ENCODE assay signal across 16 cellular contexts in genomic region chr1:225693085-225693698, GRCh38.
"Had no signal": no experiment of that assay in that cellular context is flagged by ENCODE, and none has a peak within 500 bp of the region (broad histone marks: within the 10 kb centered on the region; RNA-seq: fewer than 3 reads in every experiment).

No MANE protein-coding gene starts in this region.

- H3K27ac ChIP-seq: gastroesophageal sphincter, sigmoid colon, spleen, thyroid gland had no signal

- ATAC-seq: activated T-cell treated with anti-CD3 and anti-CD28 coated beads, Interleukin-2, amount 50 U/mL, for 72 hours; esophagus mucosa; stimulated activated memory B cell treated with anti-CD40 and anti-IgM and Interleukin-4, amounts not matched to agents 10 μg/mL and 1 μg/mL and 100 μg/mL, for 72 hours had no signal

- H3K36me3 ChIP-seq: gastroesophageal sphincter, sigmoid colon, spleen, thyroid gland had no signal

- H3K4me3 ChIP-seq: gastroesophageal sphincter, mucosa of descending colon, sigmoid colon, spleen, thyroid gland had no signal

- H3K27me3 ChIP-seq: gastroesophageal sphincter, sigmoid colon, spleen, thyroid gland had no signal

- H3K9me3 ChIP-seq: gastroesophageal sphincter, mucosa of descending colon, sigmoid colon, spleen, thyroid gland had no signal

- DNase-seq: activated CD4-positive, alpha-beta T cell treated with anti-CD3 and anti-CD28 coated beads, Interleukin-2, amount 50 U/mL, for 1 hour; activated CD4-positive, CD25-positive, alpha-beta regulatory T cell treated with anti-CD3 and anti-CD28 coated beads, Interleukin-2, amount 50 U/mL, for 72 hours; activated CD8-positive, alpha-beta memory T cell treated with anti-CD3 and anti-CD28 coated beads, Interleukin-2, amount 50 U/mL, for 4 hours; activated effector memory CD4-positive, alpha-beta T cell treated with anti-CD3 and anti-CD28 coated beads, Interleukin-2, amount 50 U/mL, for 16 hours; activated naive CD4-positive, alpha-beta T cell treated with anti-CD3 and anti-CD28 coated beads, Interleukin-2, amount 50 U/mL, for 16 hours; activated T-cell treated with anti-CD3 and anti-CD28 coated beads, Interleukin-2, amount 50 U/mL, for 72 hours; effector CD8-positive, alpha-beta T cell; mucosa of descending colon; naive B cell; sigmoid colon; spleen; stimulated activated CD4-positive, alpha-beta T cell treated with anti-CD3 and anti-CD28 coated beads, Interleukin-4, amount 100 ng/mL, for 4 hours; thyroid gland had no signal
